In genomic region chr14:22483863-22484593, GRCh38 we compare ENCODE assay signal across 10 cellular contexts.
DNase-seq lines count a peak whose midpoint lies in the region; FAIRE-seq and TF ChIP-seq lines count a peak whose summit lies in the region.
"Had no signal": no experiment of that assay in that cellular context is flagged by ENCODE, and none has a peak within 500 bp of the region (broad histone marks: within the 10 kb centered on the region; RNA-seq: fewer than 3 reads in every experiment).

No MANE protein-coding gene starts in this region.

- H3F3A ChIP-seq in MM.1S (ENCODE audit: insufficient read depth, low read length) = no peaks in the 10 kb centered on the region
- peaks cover 6% of the 10 kb centered on the region for H3F3A ChIP-seq in neural progenitor cell (ENCODE audit: low read depth)

- H2AFZ ChIP-seq in MM.1S (ENCODE audit: low read length) (no peak overlapping the region), neural progenitor cell (replicated peaks) (no peak overlapping the region)

- no peak for TF ChIP-seq CTCF in MM.1S (IDR thresholded peaks at IDR 0.05; ENCODE audit: low read length)
- TF ChIP-seq CTCF in brain (conservative IDR thresholded peaks at IDR 0.05) = no peak
- TF ChIP-seq CTCF in neural progenitor cell (IDR thresholded peaks at IDR 0.05) = no peak

- H3K27me3 ChIP-seq in MM.1S (replicated peaks; ENCODE audit: insufficient read depth, low read length) (no peaks in the 10 kb centered on the region), neural progenitor cell (no peaks in the 10 kb centered on the region), small intestine (ENCODE audit: control insufficient read depth in 2 of 2, insufficient read depth in 2 of 2, low read length in 2 of 2) (no peaks in the 10 kb centered on the region)

- H3K4me1 ChIP-seq in MM.1S (ENCODE audit: low read length) = peaks cover 11% of the 10 kb centered on the region; the same call in 1 of the 2 replicates
- peaks cover 46% of the 10 kb centered on the region for H3K4me1 ChIP-seq in neural progenitor cell
- H3K4me1 ChIP-seq in small intestine (ENCODE audit: control insufficient read depth in 2 of 2, insufficient read depth in 1 of 2, low read depth in 1 of 2, low read length in 1 of 2) = no peaks in the 10 kb centered on the region

- H3K4me1 Mint-ChIP-seq in brain = peaks cover 97% of the 10 kb centered on the region
- peaks cover 79% of the 10 kb centered on the region for H3K4me1 Mint-ChIP-seq in neural progenitor cell

- no peak for DNase-seq in GM12891 (ENCODE audit: insufficient read length, low spot score)
- peak; percentile 6 for DNase-seq in MM.1S
- no peak for DNase-seq in neural progenitor cell (ENCODE audit: low spot score)
- DNase-seq in NCI-H2081 (lab: John Stamatoyannopoulos, UW) = no peak
- DNase-seq in middle frontal gyrus (ENCODE audit: extremely low spot score, low spot score) = no peak
- DNase-seq in small intestine = no peak
- DNase-seq: DMS79 treated with DMSO at 0.1 percent for 48 hours, NCI-H2107 had no signal

- H3K9me3 Mint-ChIP-seq in brain (no peaks in the 10 kb centered on the region), neural progenitor cell (no peaks in the 10 kb centered on the region)

- H3K4me2 ChIP-seq in MM.1S (ENCODE audit: low read depth, low read length) (0 out of 2 replicates have a peak overlapping the region, but pooled peaks have one; percentile 27), neural progenitor cell (no peak overlapping the region)

- H3K36me3 ChIP-seq in MM.1S (replicated peaks; ENCODE audit: insufficient read depth, low read length) (no peaks in the 10 kb centered on the region), neural progenitor cell (no peaks in the 10 kb centered on the region), small intestine (ENCODE audit: control insufficient read depth in 2 of 2, insufficient read depth in 2 of 2, low read length in 2 of 2) (no peaks in the 10 kb centered on the region)

- H3K36me3 Mint-ChIP-seq in brain (no peaks in the 10 kb centered on the region), neural progenitor cell (no peaks in the 10 kb centered on the region)

- H3K79me2 ChIP-seq in MM.1S (ENCODE audit: low read length) (no peaks in the 10 kb centered on the region), neural progenitor cell (ENCODE audit: low read depth) (no peaks in the 10 kb centered on the region)

- H3K4me3 Mint-ChIP-seq in brain (no peak overlapping the region), neural progenitor cell (no peak overlapping the region)

- no peak overlapping the region for H3K9ac ChIP-seq in MM.1S (ENCODE audit: low read length)
- no peak overlapping the region for H3K9ac ChIP-seq in neural progenitor cell

- FAIRE-seq in GM12891 (lab: Jason Lieb, UNC) = peak; percentile 67
- no peak for FAIRE-seq in small intestine (lab: Jason Lieb, UNC)
- FAIRE-seq: endometrium had no signal

- H3K27ac ChIP-seq in MM.1S (ENCODE audit: low read length) (no peak overlapping the region), neural progenitor cell (no peak overlapping the region), small intestine (ENCODE audit: low read depth in 1 of 2, low read length in 1 of 2) (peak overlapping the region in 1 of 2 donors; percentile 54)

- H3K27ac Mint-ChIP-seq in brain = peak overlapping the region in 3 of 5 experiments; percentile 66 to 82 (median 77)
- H3K27ac Mint-ChIP-seq in neural progenitor cell = peak overlapping the region; percentile 88

- H3K4me3 ChIP-seq in MM.1S (ENCODE audit: low read length) (no peak overlapping the region), neural progenitor cell (no peak overlapping the region), small intestine (ENCODE audit: low read depth in 1 of 2, low read length in 2 of 2) (peak overlapping the region in 1 of 2 donors; percentile 16)

- H3K27me3 Mint-ChIP-seq in brain (peaks cover 8% of the 10 kb centered on the region), neural progenitor cell (ENCODE audit: insufficient read depth, low read depth) (peaks cover 2% of the 10 kb centered on the region)

- TF ChIP-seq POLR2A in GM12891 (IDR thresholded peaks at IDR 0.05; ENCODE audit: low read depth, low read length) = no peak

- no peaks in the 10 kb centered on the region for H3K9me2 ChIP-seq in MM.1S (replicated peaks; ENCODE audit: insufficient read depth, low read length)

- 74 to 85% (median 78%) methylated on average over 10 of the region's 10 CpGs for WGBS in small intestine, 3 donors

- no peaks in the 10 kb centered on the region for H4K20me1 ChIP-seq in MM.1S (ENCODE audit: insufficient read depth, low read length)
- H4K20me1 ChIP-seq in neural progenitor cell (ENCODE audit: low read depth) = no peaks in the 10 kb centered on the region

- no peaks in the 10 kb centered on the region for H3K9me3 ChIP-seq in MM.1S (replicated peaks; ENCODE audit: insufficient read depth, low read length)
- no peaks in the 10 kb centered on the region for H3K9me3 ChIP-seq in neural progenitor cell (ENCODE audit: low read depth)
- H3K9me3 ChIP-seq in small intestine (ENCODE audit: control insufficient read depth, low read depth) = no peaks in the 10 kb centered on the region

TF ChIP-seq in GM12891, 5 proteins besides CTCF, POLR2A, EP300 and RAD21:
- TF ChIP-seq PAX5 (IDR thresholded peaks at IDR 0.05; ENCODE audit: insufficient read depth, low read length, severe bottlenecking) = no peak
- TF ChIP-seq TAF1 (IDR thresholded peaks at IDR 0.05; ENCODE audit: low read depth, low read length) = 0 out of 2 replicates have a peak, but pooled peaks have one; percentile 44
